In the genomic region with DNA sequence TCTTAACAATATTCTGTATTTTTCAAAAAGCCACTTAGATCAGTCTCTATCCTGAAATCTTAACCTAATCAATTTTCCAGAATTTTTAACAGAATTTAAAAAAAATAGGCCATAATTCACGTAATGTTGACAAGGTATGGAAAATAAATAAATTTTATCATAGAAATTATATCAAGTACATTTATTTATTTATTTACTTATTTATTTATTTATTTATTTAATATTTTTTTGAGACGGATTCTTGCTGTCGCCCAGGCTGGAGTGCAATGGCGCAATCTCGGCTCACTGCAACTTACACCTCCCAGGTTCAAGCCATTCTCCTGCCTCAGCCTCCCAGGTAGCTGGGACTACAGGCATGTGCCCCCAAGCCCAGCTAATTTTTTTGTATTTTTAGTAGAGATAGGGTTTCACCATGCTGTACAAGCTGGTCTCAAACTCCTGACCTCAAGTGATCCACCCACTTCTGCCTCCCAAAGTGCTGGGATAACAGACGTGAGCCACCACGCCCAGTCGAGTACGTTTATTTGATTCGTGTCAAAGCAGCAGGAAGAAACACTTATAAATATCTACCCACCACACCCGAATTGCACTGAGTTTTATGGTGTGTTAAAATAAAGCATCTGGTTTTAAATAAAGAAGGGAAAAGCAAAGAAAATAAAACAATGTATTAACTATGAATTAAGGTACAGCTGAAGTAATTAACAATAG, we compare ENCODE assay signal across 31 cellular contexts.
"Had no signal": no experiment of that assay in that cellular context is flagged by ENCODE, and none has a peak within 500 bp of the region (broad histone marks: within the 10 kb centered on the region; RNA-seq: fewer than 3 reads in every experiment).

No MANE protein-coding gene starts in this region.

- DNase-seq: activated CD4-positive, alpha-beta memory T cell treated with anti-CD3 and anti-CD28 coated beads, Interleukin-2, amount 10 ng/mL, durations not matched to agents 7 days and 5 days; activated CD4-positive, alpha-beta T cell treated with anti-CD3 and anti-CD28 coated beads for 1 hour; activated CD4-positive, alpha-beta T cell treated with anti-CD3 and anti-CD28 coated beads for 4 hours; activated CD4-positive, alpha-beta T cell treated with anti-CD3 and anti-CD28 coated beads, Interleukin-2, amount 10 ng/mL, durations not matched to agents 7 days and 5 days; activated CD4-positive, alpha-beta T cell treated with anti-CD3 and anti-CD28 coated beads, Interleukin-2, amount 50 U/mL, for 4 hours; activated CD8-positive, alpha-beta memory T cell treated with anti-CD3 and anti-CD28 coated beads, Interleukin-2, amount 50 U/mL, for 48 hours; activated effector memory CD4-positive, alpha-beta T cell treated with Interleukin-2 at 50 U/mL for 16 hours; activated gamma-delta T cell treated with Interleukin-2 at 50 U/mL for 16 hours; activated naive CD4-positive, alpha-beta T cell treated with anti-CD3 and anti-CD28 coated beads, Interleukin-2, amount 50 U/mL, for 16 hours; activated naive CD4-positive, alpha-beta T cell treated with Interleukin-2 at 50 U/mL for 16 hours; activated T-cell treated with anti-CD3 and anti-CD28 coated beads for 4 hours; activated T-cell treated with anti-CD3 and anti-CD28 coated beads, Interleukin-2, amount 50 U/mL, for 24 hours; amniotic stem cell; anterior cingulate cortex; brain microvascular endothelial cell; cortex of kidney; dermis blood vessel endothelial cell; effector CD4-positive, alpha-beta T cell; effector memory CD8-positive, alpha-beta T cell; erythroblast; foreskin keratinocyte; gastrocnemius medialis; glutamatergic neuron; heart left ventricle; T-helper 2 cell had no signal

- H3K27ac ChIP-seq: brain microvascular endothelial cell, esophagus muscularis mucosa, gastrocnemius medialis, heart left ventricle had no signal

- H3K36me3 ChIP-seq: brain microvascular endothelial cell, esophagus muscularis mucosa, gastrocnemius medialis, heart left ventricle had no signal

- H3K27me3 Mint-ChIP-seq: activated CD4-positive, alpha-beta memory T cell treated with anti-CD3 and anti-CD28 coated beads, Interleukin-2, amount 10 ng/mL, durations not matched to agents 7 days and 5 days; activated CD4-positive, alpha-beta T cell treated with anti-CD3 and anti-CD28 coated beads, Interleukin-2, amount 10 ng/mL, durations not matched to agents 7 days and 5 days; activated naive CD8-positive, alpha-beta T cell; activated T-cell treated with anti-CD3 and anti-CD28 coated beads, Interleukin-2, amount 50 U/mL, for 24 hours; activated T-helper 17 cell treated with anti-CD3 and anti-CD28 coated beads, Interleukin-2, amount 50 U/mL, for 72 hours; central memory CD8-positive, alpha-beta T cell; effector memory CD8-positive, alpha-beta T cell had no signal

- H3K4me3 Mint-ChIP-seq: activated CD4-positive, alpha-beta memory T cell treated with anti-CD3 and anti-CD28 coated beads, Interleukin-2, amount 10 ng/mL, durations not matched to agents 7 days and 5 days; activated CD4-positive, alpha-beta T cell treated with anti-CD3 and anti-CD28 coated beads, Interleukin-2, amount 10 ng/mL, durations not matched to agents 7 days and 5 days; activated naive CD8-positive, alpha-beta T cell; activated T-cell treated with anti-CD3 and anti-CD28 coated beads, Interleukin-2, amount 50 U/mL, for 24 hours; activated T-helper 17 cell treated with anti-CD3 and anti-CD28 coated beads, Interleukin-2, amount 50 U/mL, for 72 hours; central memory CD8-positive, alpha-beta T cell; effector memory CD8-positive, alpha-beta T cell had no signal

- H3K27ac Mint-ChIP-seq: activated CD4-positive, alpha-beta memory T cell treated with anti-CD3 and anti-CD28 coated beads, Interleukin-2, amount 10 ng/mL, durations not matched to agents 7 days and 5 days; activated CD4-positive, alpha-beta T cell treated with anti-CD3 and anti-CD28 coated beads, Interleukin-2, amount 10 ng/mL, durations not matched to agents 7 days and 5 days; activated naive CD8-positive, alpha-beta T cell; activated T-cell treated with anti-CD3 and anti-CD28 coated beads, Interleukin-2, amount 50 U/mL, for 24 hours; activated T-helper 17 cell treated with anti-CD3 and anti-CD28 coated beads, Interleukin-2, amount 50 U/mL, for 72 hours; effector memory CD8-positive, alpha-beta T cell had no signal

- H3K4me3 ChIP-seq: esophagus muscularis mucosa, gastrocnemius medialis, heart left ventricle had no signal

- H3K9me3 ChIP-seq: esophagus muscularis mucosa, gastrocnemius medialis, heart left ventricle had no signal

- H3K4me1 ChIP-seq: esophagus muscularis mucosa, gastrocnemius medialis, heart left ventricle had no signal

- H3K27me3 ChIP-seq: brain microvascular endothelial cell, foreskin keratinocyte, gastrocnemius medialis, heart left ventricle had no signal

- H3K4me1 Mint-ChIP-seq: activated CD4-positive, alpha-beta memory T cell treated with anti-CD3 and anti-CD28 coated beads, Interleukin-2, amount 10 ng/mL, durations not matched to agents 7 days and 5 days; activated CD4-positive, alpha-beta T cell treated with anti-CD3 and anti-CD28 coated beads, Interleukin-2, amount 10 ng/mL, durations not matched to agents 7 days and 5 days; activated T-helper 17 cell treated with anti-CD3 and anti-CD28 coated beads, Interleukin-2, amount 50 U/mL, for 72 hours; central memory CD8-positive, alpha-beta T cell had no signal

- FAIRE-seq: astrocyte, bronchial epithelial cell had no signal

- ATAC-seq: activated T-helper 17 cell treated with anti-CD3 and anti-CD28 coated beads, Interleukin-2, amount 50 U/mL, for 72 hours; effector memory CD8-positive, alpha-beta T cell; foreskin keratinocyte; gastrocnemius medialis; heart left ventricle had no signal

- H3K36me3 Mint-ChIP-seq: activated naive CD8-positive, alpha-beta T cell had no signal
